8 cellular contexts compared by ENCODE assay signal in genomic region chr20:44552950-44553908, GRCh38. TPM values are rescaled to one million over a fixed set of nuclear protein-coding genes. Genes with fewer than 3 reads are reported as not detected.
A peak's percentile ranks its signal among the peaks of the same experiment; 100 is the strongest.
DNase-seq lines count a peak whose midpoint lies in the region; ATAC-seq and TF ChIP-seq lines count a peak whose summit lies in the region.

No MANE protein-coding gene starts in this region.

- DNase-seq in AG04450 (ENCODE audit: low read depth, low spot score) (peak; percentile 73), HPDE6-E6E7 (ENCODE audit: extremely low spot score) (peak; percentile 56), adrenal gland (no peak), left kidney (ENCODE audit: low read depth, low spot score) (peak; percentile 18), NCI-H82 (lab: John Stamatoyannopoulos, UW) (no peak), substantia nigra (lab: John Stamatoyannopoulos, UW) (no peak)

- peak in 1 of 2 donors; percentile 42 for TF ChIP-seq POLR2A in adrenal gland (IDR thresholded peaks at IDR 0.05)

- peaks cover 48 to 55% of the 10 kb centered on the region in 2 donors for H3K4me1 ChIP-seq in adrenal gland (replicated peaks in 1 of 2)

- H3K36me3 ChIP-seq in adrenal gland (replicated peaks in 1 of 2) = no peaks in the 10 kb centered on the region

- peak overlapping the region; percentile 70 for H3K27ac ChIP-seq in AG04450 (ENCODE audit: low read depth, low read length)
- H3K27ac ChIP-seq in adrenal gland = peak overlapping the region; percentile 55 to 88 (median 82)
- H3K27ac ChIP-seq in substantia nigra (ENCODE audit: low read depth, low read length, poor library complexity, severe bottlenecking) = no peak overlapping the region

- no peaks in the 10 kb centered on the region for H3K9me3 ChIP-seq in AG04450 (ENCODE audit: control insufficient read depth, insufficient read depth, low read length)
- no peaks in the 10 kb centered on the region for H3K9me3 ChIP-seq in adrenal gland (replicated peaks in 1 of 3)

- TF ChIP-seq CTCF in AG04450 (IDR thresholded peaks at IDR 0.05; ENCODE audit: low read depth, low read length) = no peak
- no peak for TF ChIP-seq CTCF in adrenal gland (IDR thresholded peaks at IDR 0.05)

- WGBS in adrenal gland, 4 donors = 31 to 46% (median 38%) methylated on average over 6 of the region's 6 CpGs

- CTCF ChIA-PET in AG04450 (lab: Charles Lee) = interaction anchor here (0.8 to 1.1 kb wide), 2 partner anchors 23 to 57 kb away, joined by 3 to 6 read pairs; no protein-coding TSS in a partner anchor

- no peak overlapping the region for H3K4me3 ChIP-seq in AG04450 (ENCODE audit: low read depth, low read length)
- H3K4me3 ChIP-seq in adrenal gland = no peak overlapping the region

- no peak for ATAC-seq in GM21390 (IDR thresholded peaks at IDR 0.05; ENCODE audit: unreplicated experiment)
- no peak for ATAC-seq in GM19397 (IDR thresholded peaks at IDR 0.05; ENCODE audit: unreplicated experiment)

- POLR2A ChIA-PET in AG04450 (lab: Yijun Ruan, JAX) = interaction anchor here (1.8 kb wide), 1 partner anchor 20 kb away, joined by 7 read pairs; no protein-coding TSS in a partner anchor

- H3K27me3 ChIP-seq in AG04450 (ENCODE audit: control insufficient read depth, insufficient read depth, low read length) (no peaks in the 10 kb centered on the region), adrenal gland (no peaks in the 10 kb centered on the region)

- intact Hi-C loops in adrenal gland (cut with DNase I) = no loop called here

RNA-seq across cellular contexts. Expression of gene PKIG, which starts 29.1 kb away (rescaled TPM):
- polyA plus RNA-seq in AG04450 (2011; rRNA removed) (107 and 128 TPM in 2 replicates), adrenal gland (100 to 1,000 TPM in 1 of 3 donors, 10 to 100 TPM in 2; 43.9 to 114 (median 98.0) TPM)
- polyA minus RNA-seq in AG04450 (2011; rRNA and poly(A)+ RNA removed) = 50.6 and 65.6 TPM in 2 replicates
- total RNA-seq in adrenal gland = 100 to 1,000 TPM in 6 of 8 donors, 10 to 100 TPM in 2; 56.1 to 225 (median 149) TPM

RNA-seq across cellular contexts. Expression of gene SERINC3, which starts 31.4 kb away (rescaled TPM):
- polyA plus RNA-seq in AG04450 (2011; rRNA removed) (157 and 173 TPM in 2 replicates), adrenal gland (100 to 1,000 TPM in 1 of 3 donors, 10 to 100 TPM in 2; 51.5 to 137 (median 54.5) TPM)
- polyA minus RNA-seq in AG04450 (2011; rRNA and poly(A)+ RNA removed) = 261 and 319 TPM in 2 replicates
- total RNA-seq in adrenal gland = 100 to 1,000 TPM; 105 to 213 (median 158) TPM

Comparison
In these comparisons a context has a peak if more than half of its experiments do, and no peak if none do; other contexts are left out.
1. DNase-seq: peak in AG04450 (single experiment), HPDE6-E6E7 (single experiment) and left kidney (single experiment); none in adrenal gland (0 of 7), NCI-H82 (single experiment) and substantia nigra (0 of 49).